ENCODE assay signal across 8 cellular contexts in the genomic region with DNA sequence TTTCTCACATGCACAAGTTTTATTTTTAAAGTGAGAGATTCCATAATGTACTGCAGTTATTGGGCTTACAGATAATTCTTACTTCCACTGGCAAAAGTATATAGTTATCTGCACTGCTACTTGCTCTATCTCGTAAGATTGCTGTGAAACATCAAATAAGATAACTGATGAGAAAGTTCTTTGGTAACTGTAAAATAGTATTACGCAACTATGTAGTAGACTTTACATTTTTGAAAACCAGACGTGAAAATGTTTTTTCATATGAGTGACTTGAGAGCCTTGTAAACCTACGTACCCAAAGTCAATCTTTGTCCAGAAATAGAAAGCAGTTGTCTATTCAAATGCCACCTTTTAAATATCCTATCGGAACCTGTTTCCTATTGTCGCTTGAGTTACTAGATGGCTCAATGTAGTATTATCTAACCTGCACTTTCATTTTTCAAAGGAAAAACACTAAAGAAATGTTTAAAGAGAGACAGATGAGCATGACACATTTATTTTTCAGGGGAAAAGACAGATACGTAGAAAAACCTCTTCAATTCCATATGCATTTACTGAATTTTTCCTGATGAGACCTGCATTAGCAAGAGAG. TPM values are rescaled to one million over a fixed set of nuclear protein-coding genes. Genes with fewer than 3 reads are reported as not detected.
A peak's percentile ranks its signal among the peaks of the same experiment; 100 is the strongest.
DNase-seq lines count a peak whose midpoint lies in the region; ATAC-seq and TF ChIP-seq lines count a peak whose summit lies in the region.

No MANE protein-coding gene starts in this region.

- no peak for ATAC-seq in HG03196 (IDR thresholded peaks at IDR 0.05; ENCODE audit: unreplicated experiment)

- DNase-seq in AG04450 (ENCODE audit: low read depth, low spot score), result no peak
- DNase-seq in astrocyte of the spinal cord (ENCODE audit: low read depth, low spot score), result no peak
- DNase-seq in NCI-H446 treated with DMSO at 0.1 percent for 48 hours (lab: John Stamatoyannopoulos, UW), result no peak
- no peak for DNase-seq in NK-92 (lab: John Stamatoyannopoulos, UW; ENCODE audit: unreplicated experiment)
- no peak for DNase-seq in GM03348 (ENCODE audit: low spot score)

- H3K4me3 ChIP-seq in AG04450 (ENCODE audit: low read depth, low read length), result peak overlapping the region; percentile 83
- peak overlapping the region; percentile 85 for H3K4me3 ChIP-seq in HUES48 (ENCODE audit: low read depth, low read length)
- H3K4me3 ChIP-seq in astrocyte of the spinal cord (ENCODE audit: low read depth, low read length), result peak overlapping the region; percentile 93
- peak overlapping the region in 1 of 2 donors; percentile 93 for H3K4me3 ChIP-seq in muscle layer of colon (ENCODE audit: low read depth in 1 of 2, low read length in 2 of 2)

- H3K27ac ChIP-seq in AG04450 (ENCODE audit: low read depth, low read length) (no peak overlapping the region), HUES48 (ENCODE audit: low read depth, low read length) (no peak overlapping the region), muscle layer of colon (ENCODE audit: low read depth, low read length) (no peak overlapping the region)

- POLR2A ChIA-PET in AG04450 (lab: Yijun Ruan, JAX), result no interaction called here

- H3K4me1 ChIP-seq in HUES48 (ENCODE audit: control insufficient read depth, insufficient read depth, low read length), result no peaks in the 10 kb centered on the region; the same call in 1 of the 2 replicates
- H3K4me1 ChIP-seq in muscle layer of colon (ENCODE audit: insufficient read depth, low read length), result peaks cover 20% of the 10 kb centered on the region

- CTCF ChIA-PET in AG04450 (lab: Charles Lee), result no interaction called here

- in situ Hi-C loops in astrocyte of the spinal cord (cut with HindIII; ENCODE audit: low sequenced_read_pairs), result no loop called here

- TF ChIP-seq CTCF in AG04450 (IDR thresholded peaks at IDR 0.05; ENCODE audit: low read depth, low read length), result no peak
- TF ChIP-seq CTCF in astrocyte of the spinal cord (IDR thresholded peaks at IDR 0.05; ENCODE audit: low read depth, low read length), result no peak

- H3K27me3 ChIP-seq in AG04450 (ENCODE audit: control insufficient read depth, insufficient read depth, low read length) (no peaks in the 10 kb centered on the region), HUES48 (ENCODE audit: control insufficient read depth, insufficient read depth, low read length) (peaks cover 5% of the 10 kb centered on the region; the same call in 1 of the 2 replicates), muscle layer of colon (ENCODE audit: control insufficient read depth in 1 of 2, insufficient read depth in 2 of 2, low read length in 2 of 2) (no peaks in the 10 kb centered on the region)

- H3K36me3 ChIP-seq in HUES48 (ENCODE audit: control insufficient read depth, insufficient read depth, low read length), result no peaks in the 10 kb centered on the region
- H3K36me3 ChIP-seq in muscle layer of colon (ENCODE audit: insufficient read depth, low read length), result no peaks in the 10 kb centered on the region

- H3K9me3 ChIP-seq in AG04450 (ENCODE audit: control insufficient read depth, insufficient read depth, low read length), result peaks cover 4% of the 10 kb centered on the region; the same call in 1 of the 2 replicates
- H3K9me3 ChIP-seq in HUES48 (ENCODE audit: control insufficient read depth, insufficient read depth, low read length), result no peaks in the 10 kb centered on the region
- no peaks in the 10 kb centered on the region for H3K9me3 ChIP-seq in muscle layer of colon (ENCODE audit: low read length)

- H3K9ac ChIP-seq in HUES48 (ENCODE audit: low read depth, low read length) (no peak overlapping the region), muscle layer of colon (ENCODE audit: low read length) (peak overlapping the region; percentile 36)

RNA-seq across cellular contexts. Expression of a gene that starts 1.6 kb away (rescaled TPM):
- polyA plus RNA-seq in AG04450 (2011; rRNA removed), result 13.4 and 15.8 TPM in 2 replicates
- 20.2 and 33.8 TPM in 2 replicates for polyA minus RNA-seq in AG04450 (2011; rRNA and poly(A)+ RNA removed)
